ENCODE assay signal across 21 cellular contexts in the genomic region with DNA sequence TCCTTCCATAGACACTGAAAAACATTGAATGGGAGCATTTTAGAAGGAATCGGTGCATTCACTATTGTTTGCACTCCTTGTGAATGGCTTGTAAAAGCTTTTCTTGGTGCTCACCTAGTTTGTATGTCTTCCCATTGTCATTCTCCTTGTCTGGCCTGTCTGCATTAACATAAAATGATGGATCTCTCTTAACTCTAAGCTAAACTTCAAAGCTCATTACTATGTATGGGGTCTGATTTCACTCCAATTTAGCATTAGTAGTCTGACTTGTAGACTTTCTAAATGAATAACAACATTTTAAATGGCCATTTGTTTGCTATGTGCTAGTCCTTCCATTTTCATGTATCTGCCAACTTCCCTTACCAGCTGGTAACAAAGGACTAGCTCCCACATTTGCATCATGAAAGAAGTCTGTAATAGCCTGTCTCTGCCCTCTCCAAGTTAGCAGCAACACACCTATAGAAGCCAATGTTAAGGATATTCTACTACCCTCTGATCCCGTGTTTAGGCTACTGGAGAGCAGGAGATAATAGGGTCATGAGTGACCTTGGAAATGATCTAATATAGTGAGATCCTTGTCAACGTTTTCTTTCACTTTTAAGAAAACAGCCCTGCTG.
"Had no signal": no experiment of that assay in that cellular context is flagged by ENCODE, and none has a peak within 500 bp of the region (broad histone marks: within the 10 kb centered on the region; RNA-seq: fewer than 3 reads in every experiment).

No MANE protein-coding gene starts in this region.

- H3K36me3 Mint-ChIP-seq: activated naive CD4-positive, alpha-beta T cell treated with anti-CD3 and anti-CD28 coated beads, Interleukin-2, amount 50 U/mL, for 72 hours had no signal

- H3K27me3 Mint-ChIP-seq: activated CD4-positive, alpha-beta T cell treated with anti-CD3 and anti-CD28 coated beads, Interleukin-2, amount 10 ng/mL, durations not matched to agents 7 days and 5 days; central memory CD8-positive, alpha-beta T cell; stimulated activated naive CD8-positive, alpha-beta T cell treated with anti-CD3 and anti-CD28 coated beads, Interleukin-15, amount 100 ng/mL, for 72 hours had no signal

- H3K27ac ChIP-seq: brain microvascular endothelial cell, coronary artery, esophagus squamous epithelium, pancreas, sigmoid colon, testis, upper lobe of left lung had no signal

- H3K27me3 ChIP-seq: brain microvascular endothelial cell, esophagus squamous epithelium, pancreas, sigmoid colon, testis, upper lobe of left lung had no signal

- DNase-seq: activated CD4-positive, alpha-beta T cell treated with anti-CD3 and anti-CD28 coated beads, Interleukin-2, amount 10 ng/mL, durations not matched to agents 7 days and 5 days; activated CD8-positive, alpha-beta memory T cell treated with anti-CD3 and anti-CD28 coated beads, Interleukin-2, amount 50 U/mL, for 48 hours; activated gamma-delta T cell; activated T-cell treated with anti-CD3 and anti-CD28 coated beads, Interleukin-2, amount 50 U/mL, for 72 hours; amygdala; brain microvascular endothelial cell; esophagus squamous epithelium; hypothalamus; islet precursor cell; midbrain; pancreas; sigmoid colon; stimulated activated CD4-positive, alpha-beta T cell treated with anti-CD3 and anti-CD28 coated beads, Interleukin-1b, Interleukin-23, amount 100 ng/mL, for 48 hours; stimulated activated naive CD8-positive, alpha-beta T cell treated with anti-CD3 and anti-CD28 coated beads, Interleukin-15, amount 100 ng/mL, for 72 hours; testis; upper lobe of left lung had no signal

- H3K4me3 ChIP-seq: coronary artery, esophagus squamous epithelium, lung, pancreas, sigmoid colon, testis, upper lobe of left lung had no signal

- H3K4me3 Mint-ChIP-seq: activated CD4-positive, alpha-beta T cell treated with anti-CD3 and anti-CD28 coated beads, Interleukin-2, amount 10 ng/mL, durations not matched to agents 7 days and 5 days; activated T-cell treated with anti-CD3 and anti-CD28 coated beads, Interleukin-2, amount 50 U/mL, for 72 hours; central memory CD8-positive, alpha-beta T cell; stimulated activated naive CD8-positive, alpha-beta T cell treated with anti-CD3 and anti-CD28 coated beads, Interleukin-15, amount 100 ng/mL, for 72 hours; T-helper 2 cell treated with Interferon-gamma antibody and Interleukin-4, amounts not matched to agents 5 μg/mL and 100 μg/mL, for 36 hours had no signal

- H3K9me3 ChIP-seq: esophagus squamous epithelium, pancreas, sigmoid colon, testis, upper lobe of left lung had no signal

- H3K4me1 ChIP-seq: esophagus squamous epithelium, pancreas, sigmoid colon, testis, upper lobe of left lung had no signal

- H3K27ac Mint-ChIP-seq: activated CD4-positive, alpha-beta T cell treated with anti-CD3 and anti-CD28 coated beads, Interleukin-2, amount 10 ng/mL, durations not matched to agents 7 days and 5 days; activated naive CD4-positive, alpha-beta T cell treated with anti-CD3 and anti-CD28 coated beads, Interleukin-2, amount 50 U/mL, for 72 hours; activated T-cell treated with anti-CD3 and anti-CD28 coated beads, Interleukin-2, amount 50 U/mL, for 72 hours; stimulated activated naive CD8-positive, alpha-beta T cell treated with anti-CD3 and anti-CD28 coated beads, Interleukin-15, amount 100 ng/mL, for 72 hours; T-helper 2 cell treated with Interferon-gamma antibody and Interleukin-4, amounts not matched to agents 5 μg/mL and 100 μg/mL, for 36 hours had no signal

- H3K4me1 Mint-ChIP-seq: activated CD4-positive, alpha-beta T cell treated with anti-CD3 and anti-CD28 coated beads, Interleukin-2, amount 10 ng/mL, durations not matched to agents 7 days and 5 days; central memory CD8-positive, alpha-beta T cell; stimulated activated naive CD8-positive, alpha-beta T cell treated with anti-CD3 and anti-CD28 coated beads, Interleukin-15, amount 100 ng/mL, for 72 hours had no signal

- H3K36me3 ChIP-seq: brain microvascular endothelial cell, esophagus squamous epithelium, pancreas, sigmoid colon, upper lobe of left lung had no signal

- ATAC-seq: activated naive CD4-positive, alpha-beta T cell treated with anti-CD3 and anti-CD28 coated beads, Interleukin-2, amount 50 U/mL, for 72 hours; activated T-cell treated with anti-CD3 and anti-CD28 coated beads, Interleukin-2, amount 50 U/mL, for 72 hours; pancreas; stimulated activated naive CD8-positive, alpha-beta T cell treated with anti-CD3 and anti-CD28 coated beads, Interleukin-15, amount 100 ng/mL, for 72 hours had no signal

- H3K9me3 Mint-ChIP-seq: activated CD4-positive, alpha-beta T cell treated with anti-CD3 and anti-CD28 coated beads, Interleukin-2, amount 10 ng/mL, durations not matched to agents 7 days and 5 days; central memory CD8-positive, alpha-beta T cell; stimulated activated naive CD8-positive, alpha-beta T cell treated with anti-CD3 and anti-CD28 coated beads, Interleukin-15, amount 100 ng/mL, for 72 hours; T-helper 2 cell treated with Interferon-gamma antibody and Interleukin-4, amounts not matched to agents 5 μg/mL and 100 μg/mL, for 36 hours had no signal
